ENCODE assay signal across 13 cellular contexts in genomic region chr1:167501513-167502191, GRCh38. TPM values are rescaled to one million over a fixed set of nuclear protein-coding genes. Genes with fewer than 3 reads are reported as not detected.
DNase-seq lines count a peak whose midpoint lies in the region; ATAC-seq, FAIRE-seq and TF ChIP-seq lines count a peak whose summit lies in the region.
"Had no signal": no experiment of that assay in that cellular context is flagged by ENCODE, and none has a peak within 500 bp of the region (broad histone marks: within the 10 kb centered on the region; RNA-seq: fewer than 3 reads in every experiment).

No MANE protein-coding gene starts in this region.

- no peaks in the 10 kb centered on the region for H3K9me3 ChIP-seq in K562 (replicated peaks; ENCODE audit: control insufficient read depth, insufficient read depth, low read depth, low read length)
- H3K9me3 ChIP-seq: Peyer's patch had no signal

- H3K79me2 ChIP-seq in K562 (ENCODE audit: control insufficient read depth, insufficient read depth, low read length) = no peaks in the 10 kb centered on the region

- intact Hi-C loops in K562 (cut with micrococcal nuclease) = no loop called here

- H3K4me3 ChIP-seq in K562 = no peak overlapping the region
- H3K4me3 ChIP-seq: Peyer's patch had no signal

- peak; percentile 66 for ATAC-seq in K562
- no peak for ATAC-seq in GM18870 (IDR thresholded peaks at IDR 0.05; ENCODE audit: unreplicated experiment)
- ATAC-seq: right cardiac atrium had no signal

- CTCF ChIA-PET in K562 (lab: Yijun Ruan, JAX; ENCODE audit: low intra/inter-chr PET ratio) = no interaction called here

- TF ChIP-seq EP300 in K562 (IDR thresholded peaks at IDR 0.05; ENCODE audit: low read length) = no peak

- TF ChIP-seq CTCF in K562 (IDR thresholded peaks at IDR 0.05 in 2 of 3, conservative IDR thresholded peaks at IDR 0.05 in 1 of 3; ENCODE audit: insufficient read depth in 2 of 3, low read depth in 1 of 3, low read length in 3 of 3) = no peak

- peaks cover 69 to 75% of the 10 kb centered on the region in 2 experiments for H3K27me3 ChIP-seq in K562 (ENCODE audit: control insufficient read depth in 2 of 2, insufficient read depth in 2 of 2, low read length in 2 of 2)
- H3K27me3 ChIP-seq: Peyer's patch had no signal

- no peak for TF ChIP-seq POLR2A in K562 (conservative IDR thresholded peaks at IDR 0.05)

- FAIRE-seq in K562 (lab: Jason Lieb, UNC) = no peak
- FAIRE-seq: astrocyte, GM18507 had no signal

- no peaks in the 10 kb centered on the region for H3K36me3 ChIP-seq in K562 (ENCODE audit: control insufficient read depth, insufficient read depth, low read length)
- H3K36me3 ChIP-seq: Peyer's patch had no signal

- no peak overlapping the region for H3K4me2 ChIP-seq in K562 (ENCODE audit: insufficient read depth, low read length)

- POLR2A ChIA-PET in K562 (lab: Yijun Ruan, JAX) = interaction anchor here (0.8 to 1.1 kb wide), 2 partner anchors 16 to 32 kb away, joined by 4 to 6 read pairs; no protein-coding TSS in a partner anchor

- H4K20me1 ChIP-seq in K562 (replicated peaks; ENCODE audit: control insufficient read depth, insufficient read depth, low read length) = no peaks in the 10 kb centered on the region

- H3K9me1 ChIP-seq in K562 (ENCODE audit: control insufficient read depth, insufficient read depth, low read length) = peaks cover 3% of the 10 kb centered on the region

- in situ Hi-C loops in K562 (cut with MboI) = no loop called here

- peak; percentile 18 for DNase-seq in NCI-H146 (lab: John Stamatoyannopoulos, UW)
- no peak for DNase-seq in NCI-H146 treated with DMSO at 0.1 percent for 48 hours (lab: John Stamatoyannopoulos, UW; ENCODE audit: unreplicated experiment)
- peak; percentile 81 for DNase-seq in activated CD4-positive, alpha-beta T cell treated with anti-CD3 and anti-CD28 coated beads for 48 hours
- peak in 1 of 4 experiments; percentile 22 for DNase-seq in K562 (ENCODE audit: extremely low read depth in 1 of 4, low spot score in 3 of 4)
- peak; percentile 39 to 67 for DNase-seq in stimulated activated CD4-positive, alpha-beta T cell treated with anti-CD3 and anti-CD28 coated beads, Interleukin-4, amount 100 ng/mL, for 4 hours
- DNase-seq in NCI-H1048 (lab: John Stamatoyannopoulos, UW) = no peak
- DNase-seq in NCI-H774 (lab: John Stamatoyannopoulos, UW) = no peak
- DNase-seq: right cardiac atrium had no signal

- H3K9ac ChIP-seq in K562 (ENCODE audit: insufficient read depth in 1 of 2, low read depth in 2 of 2, low read length in 2 of 2) = no peak overlapping the region

- H3K4me1 ChIP-seq in K562 (replicated peaks in 1 of 2; ENCODE audit: control insufficient read depth in 2 of 2, insufficient read depth in 2 of 2, low read length in 2 of 2) = peaks cover 0 to 6% of the 10 kb centered on the region in 2 experiments; a peak in 1 of 5 replicates

- WGBS in K562 (ENCODE audit: insufficient coverage, low coverage, missing lambda C conversion rate) = 4% methylated on average over 10 of the region's 10 CpGs

- H2AFZ ChIP-seq in K562 (ENCODE audit: low read depth, low read length) = no peak overlapping the region

- BruUV-seq in K562 (replicated peaks; lab: Mats Ljungman, UMichigan) = no TSS peak

- TF ChIP-seq RAD21 in K562 (CRISPR knock-in tag; conservative IDR thresholded peaks at IDR 0.05 in 1 of 2, IDR thresholded peaks at IDR 0.05 in 1 of 2) = no peak

- H3K27ac ChIP-seq in K562 (ENCODE audit: extremely low read depth, low read depth, low read length) = no peak overlapping the region
- H3K27ac ChIP-seq: Peyer's patch had no signal

TF ChIP-seq in K562, 482 proteins besides CTCF, POLR2A, EP300 and RAD21 (continues in another document):
- TF ChIP-seq XRCC4 (IDR thresholded peaks at IDR 0.05; ENCODE audit: extremely low read depth, insufficient read depth, insufficient read length) = no peak
- no peak for TF ChIP-seq ZNF316 (IDR thresholded peaks at IDR 0.05)
- TF ChIP-seq ATF4 (CRISPR knock-in tag; IDR thresholded peaks at IDR 0.05) = no peak
- peak in 1 of 2 experiments; percentile 75; a peak in 2 of 4 replicates for TF ChIP-seq RCOR1 (IDR thresholded peaks at IDR 0.05; ENCODE audit: borderline replicate concordance in 1 of 2, low read depth in 2 of 2, low read length in 2 of 2)
- no peak for TF ChIP-seq MAFK (IDR thresholded peaks at IDR 0.05; ENCODE audit: low read length)
- TF ChIP-seq CTBP1 (IDR thresholded peaks at IDR 0.05; ENCODE audit: borderline replicate concordance) = 0 out of 2 replicates have a peak, but pooled peaks have one; percentile 21
- TF ChIP-seq UBTF (IDR thresholded peaks at IDR 0.05; ENCODE audit: borderline replicate concordance in 1 of 2, low read depth in 2 of 2, low read length in 2 of 2) = 0 out of 4 replicates have a peak, but pooled peaks of 1 of the 2 experiments have one; percentile 36
- TF ChIP-seq ZNF263 (CRISPR knock-in tag; IDR thresholded peaks at IDR 0.05; ENCODE audit: borderline replicate concordance) = peak; percentile 42; the same call in 1 of the 2 replicates
- no peak for TF ChIP-seq RBM25 (IDR thresholded peaks at IDR 0.05; ENCODE audit: low read depth, low read length, severe bottlenecking)

RNA-seq across cellular contexts. Expression of gene CD247, which starts 16.7 kb away (rescaled TPM):
- total RNA-seq in K562 (2011; cell fraction: chromatin; rRNA removed; ENCODE audit: low replicate concordance) = 0.44 TPM in 1 of 2 replicates, not detected in the other
- total RNA-seq in K562 (2011; cell fraction: nucleolus; rRNA removed) = 0.50 and 0.53 TPM in 2 replicates
- total RNA-seq in K562 (2011; cell fraction: nucleoplasm; rRNA removed) = 0.15 and 0.23 TPM in 2 replicates
- 0.12 TPM in 1 of 2 replicates, not detected in the other for total RNA-seq in K562 (2014; rRNA removed)
- not detected in 2 replicates for total RNA-seq in K562 (2014; rRNA removed; fragmentation: Illumina TruSeq; extraction: Trizol)
- total RNA-seq in K562 (2015; rRNA removed; fragmentation: Illumina TruSeq; extraction: Trizol) = 0.18 TPM in 1 of 2 replicates, not detected in the other
- total RNA-seq in K562 (2021) = 0.22 and 0.42 TPM in 2 replicates
- polyA plus RNA-seq in K562 (2011; rRNA removed) = 0.08 and 0.18 TPM in 2 replicates
- polyA plus RNA-seq in K562 (2011; cell fraction: cytosol; rRNA removed) = 0.12 TPM in 1 of 2 replicates, not detected in the other
- polyA plus RNA-seq in K562 (2011; cell fraction: nucleus; rRNA removed) = 0.27 and 0.43 TPM in 2 replicates
- 0.20 and 0.21 TPM in 2 replicates for polyA plus RNA-seq in K562 (2012)
- not detected in 2 replicates for polyA plus RNA-seq in K562 (2014; fragmentation: Illumina TruSeq; extraction: Trizol)
- polyA plus RNA-seq in K562 (2014; fragmentation: Nextera tagmentation; extraction: Ambion mirVana) = not detected
- 0.37 and 0.55 TPM in 2 replicates for polyA plus RNA-seq in K562 (2014; rRNA removed)
- not detected in 2 replicates for polyA minus RNA-seq in K562 (2011; rRNA and poly(A)+ RNA removed)
- not detected in 2 replicates for polyA minus RNA-seq in K562 (2011; cell fraction: cytosol; rRNA and poly(A)+ RNA removed)
- not detected in 2 replicates for polyA minus RNA-seq in K562 (2011; cell fraction: nucleus; rRNA and poly(A)+ RNA removed)
- total RNA-seq: A172, astrocyte had no signal

RNA-seq across cellular contexts. Expression of gene CREG1, which starts 51.9 kb away (rescaled TPM):
- total RNA-seq in K562 (2011; cell fraction: chromatin; rRNA removed; ENCODE audit: low replicate concordance) = 70.1 and 115 TPM in 2 replicates
- total RNA-seq in K562 (2011; cell fraction: nucleolus; rRNA removed) = 141 and 156 TPM in 2 replicates
- 172 and 258 TPM in 2 replicates for total RNA-seq in K562 (2011; cell fraction: nucleoplasm; rRNA removed)
- 115 and 139 TPM in 2 replicates for total RNA-seq in K562 (2014; rRNA removed)
- 161 and 179 TPM in 2 replicates for total RNA-seq in K562 (2014; rRNA removed; fragmentation: Illumina TruSeq; extraction: Trizol)
- 164 and 178 TPM in 2 replicates for total RNA-seq in K562 (2015; rRNA removed; fragmentation: Illumina TruSeq; extraction: Trizol)
- 150 and 154 TPM in 2 replicates for total RNA-seq in K562 (2021)
- 272 TPM in 2 replicates for polyA plus RNA-seq in K562 (2011; rRNA removed)
- 152 and 184 TPM in 2 replicates for polyA plus RNA-seq in K562 (2011; cell fraction: cytosol; rRNA removed)
- 41.7 and 74.9 TPM in 2 replicates for polyA plus RNA-seq in K562 (2011; cell fraction: nucleus; rRNA removed)
- polyA plus RNA-seq in K562 (2012) = 137 and 336 TPM in 2 replicates
- polyA plus RNA-seq in K562 (2014; fragmentation: Illumina TruSeq; extraction: Trizol) = 163 and 197 TPM in 2 replicates
- polyA plus RNA-seq in K562 (2014; fragmentation: Nextera tagmentation; extraction: Ambion mirVana) = 10 to 100 TPM; 45.7 to 58.2 TPM
- 176 and 186 TPM in 2 replicates for polyA plus RNA-seq in K562 (2014; rRNA removed)
- 101 and 126 TPM in 2 replicates for polyA minus RNA-seq in K562 (2011; rRNA and poly(A)+ RNA removed)
- polyA minus RNA-seq in K562 (2011; cell fraction: cytosol; rRNA and poly(A)+ RNA removed) = 59.4 and 78.2 TPM in 2 replicates
- 17.5 and 30.3 TPM in 2 replicates for polyA minus RNA-seq in K562 (2011; cell fraction: nucleus; rRNA and poly(A)+ RNA removed)

Comparison
In these comparisons a context has a peak if more than half of its experiments do, and no peak if none do; other contexts are left out.
1. DNase-seq: peak in NCI-H146 (single experiment), activated CD4-positive, alpha-beta T cell treated with anti-CD3 and anti-CD28 coated beads for 48 hours (single experiment) and stimulated activated CD4-positive, alpha-beta T cell treated with anti-CD3 and anti-CD28 coated beads, Interleukin-4, amount 100 ng/mL, for 4 hours (2 of 2); none in NCI-H146 treated with DMSO at 0.1 percent for 48 hours (single experiment), NCI-H1048 (single experiment) and NCI-H774 (single experiment).